ENCODE assay signal across 21 cellular contexts in the genomic region with DNA sequence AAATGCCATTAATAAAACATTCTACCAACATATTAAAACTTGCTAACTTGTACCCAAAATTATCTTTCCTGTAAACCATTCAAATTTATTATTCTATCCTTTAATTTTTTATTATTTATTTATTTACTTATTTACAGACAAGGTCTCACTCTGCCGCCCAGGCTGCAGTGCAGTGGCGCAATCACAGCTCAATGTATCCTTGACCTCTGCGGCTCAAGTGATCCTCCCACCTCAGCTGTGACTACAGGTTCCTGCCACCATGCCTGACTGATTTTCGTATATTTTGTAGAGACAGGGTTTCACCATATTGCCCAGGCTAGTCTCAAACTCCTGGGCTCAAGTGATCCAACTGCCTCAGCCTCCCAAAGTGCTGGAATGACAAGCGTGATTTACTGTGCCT. TPM values are rescaled to one million over a fixed set of nuclear protein-coding genes. Genes with fewer than 3 reads are reported as not detected.
DNase-seq lines count a peak whose midpoint lies in the region; ATAC-seq, FAIRE-seq and TF ChIP-seq lines count a peak whose summit lies in the region.
"Had no signal": no experiment of that assay in that cellular context is flagged by ENCODE, and none has a peak within 500 bp of the region (broad histone marks: within the 10 kb centered on the region; RNA-seq: fewer than 3 reads in every experiment).

No MANE protein-coding gene starts in this region.

- intact Hi-C loops in HepG2 (cut with micrococcal nuclease; ENCODE audit: unreplicated experiment): no loop called here
- intact Hi-C loops in right lobe of liver (cut with DNase I): no loop called here
- intact Hi-C loops in posterior vena cava (cut with DNase I): no loop called here

- ATAC-seq in HepG2 (peak; percentile 45; the same call in 2 of the 3 replicates), right lobe of liver (no peak)
- ATAC-seq: A549; CD8-positive, alpha-beta T cell had no signal

- H3K27ac ChIP-seq in HepG2 (ENCODE audit: extremely low read length, insufficient read depth, low read length) (no peak overlapping the region), right lobe of liver (no peak overlapping the region), H1 (ENCODE audit: low read depth, low read length) (no peak overlapping the region), SJCRH30 (no peak overlapping the region)
- H3K27ac ChIP-seq: 22Rv1; A549; BLaER1 treated with 17β-estradiol and CSF1 and Interleukin-3, amounts not matched to agents 10 nM and 100 nM; C4-2B had no signal

- H3K9me3 ChIP-seq in HepG2 (ENCODE audit: low read length): no peaks in the 10 kb centered on the region
- H3K9me3 ChIP-seq in right lobe of liver: no peaks in the 10 kb centered on the region
- H3K9me3 ChIP-seq in H1 (ENCODE audit: insufficient read depth in 2 of 2, low read depth in 1 of 2, low read length in 1 of 2): no peaks in the 10 kb centered on the region
- no peaks in the 10 kb centered on the region for H3K9me3 ChIP-seq in SJCRH30 (replicated peaks)
- H3K9me3 ChIP-seq: A549; BLaER1 treated with 17β-estradiol and CSF1 and Interleukin-3, amounts not matched to agents 10 nM and 100 nM; Caco-2 had no signal

- H3K27me3 ChIP-seq in HepG2 (ENCODE audit: control insufficient read depth in 1 of 2, insufficient read depth in 2 of 2, low read length in 2 of 2) (no peaks in the 10 kb centered on the region), right lobe of liver (no peaks in the 10 kb centered on the region), H1 (replicated peaks in 1 of 4; ENCODE audit: control insufficient read depth in 3 of 4, extremely low read depth in 1 of 4, insufficient read depth in 3 of 4, low read length in 3 of 4) (no peaks in the 10 kb centered on the region), SJCRH30 (no peaks in the 10 kb centered on the region)
- H3K27me3 ChIP-seq: BLaER1 treated with 17β-estradiol and CSF1 and Interleukin-3, amounts not matched to agents 10 nM and 100 nM had no signal

- no peaks in the 10 kb centered on the region for H3K79me1 ChIP-seq in H1 (ENCODE audit: low read depth, low read length)

- H3K4me3 ChIP-seq in HepG2 (replicated peaks in 1 of 3; ENCODE audit: insufficient read depth in 1 of 3, low read depth in 2 of 3, low read length in 3 of 3) (no peak overlapping the region), right lobe of liver (no peak overlapping the region), H1 (ENCODE audit: extremely low read depth in 1 of 4, insufficient read depth in 2 of 4, low read depth in 3 of 4, low read length in 4 of 4) (no peak overlapping the region), SJCRH30 (no peak overlapping the region)
- H3K4me3 ChIP-seq: A549; BLaER1 treated with 17β-estradiol and CSF1 and Interleukin-3, amounts not matched to agents 10 nM and 100 nM had no signal

- no peak overlapping the region for H2BK20ac ChIP-seq in H1 (ENCODE audit: low read length)

- no peak overlapping the region for H2AK5ac ChIP-seq in H1 (ENCODE audit: low read depth, low read length)

- FAIRE-seq in HepG2 (lab: Jason Lieb, UNC): no peak
- no peak for FAIRE-seq in H1 (lab: Jason Lieb, UNC)
- FAIRE-seq: A549, D721Med, G401.6, GM12891, GM19239 had no signal

- peak; percentile 33 for DNase-seq in HepG2 (ENCODE audit: low spot score)
- no peak for DNase-seq in right lobe of liver
- DNase-seq in H1 (ENCODE audit: low read depth in 1 of 2, low spot score in 2 of 2): no peak
- DNase-seq in posterior vena cava (ENCODE audit: low spot score): peak; percentile 54
- no peak for DNase-seq in SJCRH30
- no peak for DNase-seq in activated CD4-positive, alpha-beta T cell treated with anti-CD3 and anti-CD28 coated beads for 1 hour
- DNase-seq: Caco-2; Calu3; CD4-positive, alpha-beta T cell; CD8-positive, alpha-beta T cell; DMS79 treated with DMSO at 0.1 percent for 48 hours; GF-D8 had no signal

- no peak overlapping the region for H2BK12ac ChIP-seq in H1 (ENCODE audit: low read depth, low read length)

- no peak overlapping the region for H2BK15ac ChIP-seq in H1 (ENCODE audit: low read length)

- H4K20me1 ChIP-seq in HepG2 (ENCODE audit: insufficient read depth, low read length): no peaks in the 10 kb centered on the region
- H4K20me1 ChIP-seq in H1 (replicated peaks in 1 of 2; ENCODE audit: control insufficient read depth in 1 of 2, insufficient read depth in 2 of 2, low read length in 2 of 2): no peaks in the 10 kb centered on the region
- H4K20me1 ChIP-seq: BLaER1 treated with 17β-estradiol and CSF1 and Interleukin-3, amounts not matched to agents 10 nM and 100 nM had no signal

- no peak overlapping the region for H4K5ac ChIP-seq in H1 (ENCODE audit: insufficient read length, low read depth, low read length)

- H3K56ac ChIP-seq in H1 (replicated peaks; ENCODE audit: insufficient read length, low read depth, low read length): no peak overlapping the region

- POLR2A ChIA-PET in HepG2 (lab: Yijun Ruan, JAX) (no interaction called here), H1 (lab: Charles Lee; ENCODE audit: partially characterized antibody) (no interaction called here)

- H3K18ac ChIP-seq in H1 (ENCODE audit: extremely low read depth, low read length): no peak overlapping the region

- CTCF ChIA-PET in HepG2 (lab: Yijun Ruan, JAX; ENCODE audit: low intra/inter-chr PET ratio, low total read pairs) (no interaction called here), H1 (lab: Charles Lee; ENCODE audit: partially characterized antibody) (interaction anchor here (1.3 kb wide), 1 partner anchor 12 kb away, joined by 5 read pairs; no protein-coding TSS in a partner anchor)

- TF ChIP-seq CTCF in HepG2 (CRISPR knock-in tag; IDR thresholded peaks at IDR 0.05): no peak
- TF ChIP-seq CTCF in right lobe of liver (IDR thresholded peaks at IDR 0.05): no peak
- TF ChIP-seq CTCF in H1 (IDR thresholded peaks at IDR 0.05; ENCODE audit: control extremely low read depth in 1 of 3, insufficient read depth in 1 of 3, low read depth in 1 of 3, low read length in 3 of 3): no peak

- 33% methylated on average over 5 of the region's 5 CpGs for WGBS in HepG2 (ENCODE audit: low lambda C conversion rate)
- 56% methylated on average over 5 of the region's 5 CpGs for whole genome bisulfite sequencing in right lobe of liver (ENCODE audit: insufficient coverage, low coverage, low lambda C conversion rate, missing lambda C conversion rate)
- WGBS in H1 (ENCODE audit: extremely low coverage in 1 of 2, insufficient coverage in 1 of 2, insufficient read length in 1 of 2, insufficient replicate concordance in 2 of 2, low coverage in 1 of 2, low lambda C conversion rate in 2 of 2, missing lambda C conversion rate in 1 of 2), 2 experiments: 84% methylated on average over 5 of the region's 5 CpGs; no CpG with 5 or more reads in 1 of the 2 experiments

- no peak overlapping the region for H4K91ac ChIP-seq in H1 (replicated peaks; ENCODE audit: insufficient read length, low read length)

- H3K79me2 ChIP-seq in HepG2 (ENCODE audit: insufficient read depth, low read length): no peaks in the 10 kb centered on the region
- H3K79me2 ChIP-seq in H1 (ENCODE audit: control insufficient read depth in 1 of 2, insufficient read depth in 2 of 2, low read length in 2 of 2): no peaks in the 10 kb centered on the region

- H2BK5ac ChIP-seq in H1 (ENCODE audit: low read depth, low read length): no peak overlapping the region

- H3K9ac ChIP-seq in HepG2 (ENCODE audit: insufficient read depth, low read depth, low read length) (no peak overlapping the region), H1 (replicated peaks in 1 of 4; ENCODE audit: extremely low read depth in 1 of 4, low read depth in 3 of 4, low read length in 3 of 4) (no peak overlapping the region)
- H3K9ac ChIP-seq: BLaER1 treated with 17β-estradiol and CSF1 and Interleukin-3, amounts not matched to agents 10 nM and 100 nM had no signal

- no peak overlapping the region for H3K4ac ChIP-seq in H1 (replicated peaks; ENCODE audit: insufficient read length, low read depth, low read length)

- no peak for TF ChIP-seq POLR2A in HepG2 (IDR thresholded peaks at IDR 0.05; ENCODE audit: insufficient read depth in 1 of 2, low read depth in 2 of 2, low read length in 2 of 2)
- no peak for TF ChIP-seq POLR2A in right lobe of liver (IDR thresholded peaks at IDR 0.05)
- no peak for TF ChIP-seq POLR2A in H1 (IDR thresholded peaks at IDR 0.05; ENCODE audit: control extremely low read depth in 1 of 2, low read depth in 2 of 2, low read length in 2 of 2)

- no peaks in the 10 kb centered on the region for H3K36me3 ChIP-seq in HepG2 (replicated peaks in 1 of 2; ENCODE audit: control insufficient read depth in 1 of 2, insufficient read depth in 2 of 2, low read length in 2 of 2)
- no peaks in the 10 kb centered on the region for H3K36me3 ChIP-seq in right lobe of liver
- H3K36me3 ChIP-seq in H1 (ENCODE audit: control insufficient read depth in 2 of 4, insufficient read depth in 4 of 4, low read length in 3 of 4): no peaks in the 10 kb centered on the region
- no peaks in the 10 kb centered on the region for H3K36me3 ChIP-seq in SJCRH30
- H3K36me3 ChIP-seq: BLaER1 treated with 17β-estradiol and CSF1 and Interleukin-3, amounts not matched to agents 10 nM and 100 nM had no signal

- no peaks in the 10 kb centered on the region for H3K4me1 ChIP-seq in HepG2 (ENCODE audit: insufficient read depth, low read length)
- no peaks in the 10 kb centered on the region for H3K4me1 ChIP-seq in right lobe of liver
- peaks cover 0 to 13% (median 1%) of the 10 kb centered on the region in 4 experiments; a peak in 2 of 7 replicates for H3K4me1 ChIP-seq in H1 (replicated peaks in 1 of 4; ENCODE audit: control insufficient read depth in 3 of 4, insufficient read depth in 4 of 4, low read length in 3 of 4)
- H3K4me1 ChIP-seq in SJCRH30: no peaks in the 10 kb centered on the region
- H3K4me1 ChIP-seq: A549; BLaER1 treated with 17β-estradiol and CSF1 and Interleukin-3, amounts not matched to agents 10 nM and 100 nM; Caco-2 had no signal

- H3K14ac ChIP-seq in H1 (ENCODE audit: insufficient read length): no peak overlapping the region

- TF ChIP-seq RAD21 in HepG2 (CRISPR knock-in tag; IDR thresholded peaks at IDR 0.05) (no peak), H1 (IDR thresholded peaks at IDR 0.05 in 1 of 2, conservative IDR thresholded peaks at IDR 0.05 in 1 of 2; ENCODE audit: low read depth in 2 of 2, low read length in 2 of 2) (no peak)

- no peaks in the 10 kb centered on the region; the same call in 1 of the 2 replicates for H3K23me2 ChIP-seq in H1 (ENCODE audit: low read depth, low read length)

- no peak overlapping the region for H2BK120ac ChIP-seq in H1 (replicated peaks; ENCODE audit: low read depth, low read length)

- TF ChIP-seq EP300 in HepG2 (IDR thresholded peaks at IDR 0.05; ENCODE audit: low read depth in 2 of 2, low read length in 2 of 2): no peak
- TF ChIP-seq EP300 in HepG2 (CRISPR knock-in tag; IDR thresholded peaks at IDR 0.05; ENCODE audit: borderline replicate concordance): no peak
- TF ChIP-seq EP300 in H1 (IDR thresholded peaks at IDR 0.05; ENCODE audit: borderline replicate concordance in 1 of 2, low read depth in 2 of 2, low read length in 2 of 2): no peak

- no peak overlapping the region for H3K23ac ChIP-seq in H1 (ENCODE audit: insufficient read length)

- BruUV-seq in HepG2 (replicated peaks; lab: Mats Ljungman, UMichigan): no TSS peak

- no peak overlapping the region for H4K8ac ChIP-seq in H1 (ENCODE audit: extremely low read depth, insufficient read depth, low read length)

- H2AFZ ChIP-seq in HepG2 (ENCODE audit: low read length) (no peak overlapping the region), H1 (ENCODE audit: low read length) (no peak overlapping the region)

- no peak overlapping the region for H3K4me2 ChIP-seq in HepG2 (ENCODE audit: low read depth, low read length)
- no peak overlapping the region for H3K4me2 ChIP-seq in H1 (ENCODE audit: insufficient read depth in 1 of 2, low read depth in 2 of 2, low read length in 2 of 2)
- H3K4me2 ChIP-seq: A549; BLaER1 treated with 17β-estradiol and CSF1 and Interleukin-3, amounts not matched to agents 10 nM and 100 nM had no signal

- in situ Hi-C loops in HepG2 (cut with HindIII; ENCODE audit: extremely low pct_ligation_motif_present, low pct_unique_long_range_greater_than_20kb): no loop called here

RNA-seq across cellular contexts. Expression of a gene that starts 20.4 kb away (rescaled TPM):
- 18.5 and 31.9 TPM in 2 replicates for total RNA-seq in HepG2 (2016; rRNA removed; fragmentation: Illumina TruSeq; extraction: Trizol)
- total RNA-seq in HepG2 (2016; cell fraction: cytosol; rRNA removed; fragmentation: Illumina TruSeq; extraction: Trizol; ENCODE audit: low read depth): 4.5 and 5.5 TPM in 2 replicates
- total RNA-seq in HepG2 (2016; cell fraction: insoluble cytoplasmic fraction; rRNA removed; fragmentation: Illumina TruSeq; extraction: Trizol): 18.8 and 29.3 TPM in 2 replicates
- total RNA-seq in HepG2 (2016; cell fraction: membrane; rRNA removed; fragmentation: Illumina TruSeq; extraction: Trizol): 6.1 and 6.3 TPM in 2 replicates
- 15.4 and 20.0 TPM in 2 replicates for total RNA-seq in HepG2 (2016; cell fraction: nucleus; rRNA removed; fragmentation: Illumina TruSeq; extraction: Trizol)
- 14.4 and 19.2 TPM in 2 replicates for polyA plus RNA-seq in HepG2 (2011; rRNA removed)
- polyA plus RNA-seq in HepG2 (2011; cell fraction: cytosol; rRNA removed): 13.9 and 17.2 TPM in 2 replicates
- 10.1 and 11.0 TPM in 2 replicates for polyA plus RNA-seq in HepG2 (2011; cell fraction: nucleus; rRNA removed)
- polyA plus RNA-seq in HepG2 (2012): 17.4 and 20.6 TPM in 2 replicates
- polyA plus RNA-seq in HepG2 (2016; cell fraction: cytosol; fragmentation: Illumina TruSeq; extraction: Trizol; ENCODE audit: low read depth): 3.4 and 3.8 TPM in 2 replicates
- 25.6 and 26.5 TPM in 2 replicates for polyA plus RNA-seq in HepG2 (2016; cell fraction: insoluble cytoplasmic fraction; fragmentation: Illumina TruSeq; extraction: Trizol; ENCODE audit: low read depth)
- 4.4 and 5.9 TPM in 2 replicates for polyA plus RNA-seq in HepG2 (2016; cell fraction: membrane; fragmentation: Illumina TruSeq; extraction: Trizol; ENCODE audit: low read depth)
- polyA plus RNA-seq in HepG2 (2016; cell fraction: nucleus; fragmentation: Illumina TruSeq; extraction: Trizol; ENCODE audit: insufficient read depth, low read depth): 16.7 and 18.0 TPM in 2 replicates
- 13.0 TPM in 1 of 2 replicates, not detected in the other for polyA minus RNA-seq in HepG2 (2011; rRNA and poly(A)+ RNA removed; ENCODE audit: low replicate concordance)
- polyA minus RNA-seq in HepG2 (2011; cell fraction: cytosol; rRNA and poly(A)+ RNA removed): 15.1 and 15.6 TPM in 2 replicates
- polyA minus RNA-seq in HepG2 (2011; cell fraction: nucleus; rRNA and poly(A)+ RNA removed): 35.3 and 37.2 TPM in 2 replicates
- total RNA-seq in right lobe of liver: 10 to 100 TPM; 13.4 to 23.0 (median 20.2) TPM
- 17.8 and 22.0 TPM in 2 replicates for total RNA-seq in H1 (2021; fragmentation: NEBNext Ultra II Directional; extraction: Animal tissue kit (Norgen Biotek cat#: 25700))
- 5.0 and 5.8 TPM in 2 replicates for polyA plus RNA-seq in H1 (2011; rRNA removed)
- 10.2 TPM for polyA plus RNA-seq in H1 (2011; cell fraction: cytosol; rRNA removed)
- 7.4 TPM for polyA plus RNA-seq in H1 (2011; cell fraction: nucleus; rRNA removed)
- polyA plus RNA-seq in H1 (2012, experiment 1 of 2): 12.2 to 16.0 TPM (median 12.7 TPM) in 4 replicates
- polyA plus RNA-seq in H1 (2012, experiment 2 of 2): 0.63 TPM
- polyA plus RNA-seq in H1 (2013, experiment 1 of 2): 5.7 TPM
- polyA plus RNA-seq in H1 (2013, experiment 2 of 2): 5.2 TPM
- 19.1 and 26.0 TPM in 2 replicates for polyA minus RNA-seq in H1 (2011; rRNA and poly(A)+ RNA removed)
- polyA minus RNA-seq in H1 (2011; cell fraction: cytosol; rRNA and poly(A)+ RNA removed): 6.0 TPM
- polyA minus RNA-seq in H1 (2011; cell fraction: nucleus; rRNA and poly(A)+ RNA removed): 34.5 TPM
- total RNA-seq in posterior vena cava: 1 to 10 TPM; 2.4 to 3.6 TPM
- total RNA-seq in SJCRH30 (2014; rRNA removed; shearing (Covaris generic)): 52.2 and 57.8 TPM in 2 replicates
- total RNA-seq: B cell; CD4-positive, alpha-beta T cell; CD8-positive, alpha-beta T cell had no signal

Comparison
In these comparisons a context has a peak if more than half of its experiments do, and no peak if none do; other contexts are left out.
1. DNase-seq: peak in HepG2 (single experiment) and posterior vena cava (single experiment); none in right lobe of liver (0 of 3), H1 (0 of 2), SJCRH30 (0 of 2) and activated CD4-positive, alpha-beta T cell treated with anti-CD3 and anti-CD28 coated beads for 1 hour (single experiment).